20 cellular contexts compared by ENCODE assay signal in genomic region chr12:2961705-2962104, GRCh38. TPM values are rescaled to one million over a fixed set of nuclear protein-coding genes. Genes with fewer than 3 reads are reported as not detected.
DNase-seq lines count a peak whose midpoint lies in the region; ATAC-seq, FAIRE-seq and TF ChIP-seq lines count a peak whose summit lies in the region.
"Had no signal": no experiment of that assay in that cellular context is flagged by ENCODE, and none has a peak within 500 bp of the region (broad histone marks: within the 10 kb centered on the region; RNA-seq: fewer than 3 reads in every experiment).

No MANE protein-coding gene starts in this region.

- TF ChIP-seq POLR2A in HepG2 (IDR thresholded peaks at IDR 0.05; ENCODE audit: insufficient read depth in 1 of 2, low read depth in 2 of 2, low read length in 2 of 2) (no peak), right lobe of liver (IDR thresholded peaks at IDR 0.05) (no peak)

- peak; percentile 40 for FAIRE-seq in HepG2 (lab: Jason Lieb, UNC)
- FAIRE-seq: GM18507 had no signal

- H3K4me1 Mint-ChIP-seq in chondrocyte (ENCODE audit: low read depth) (peaks cover 54% of the 10 kb centered on the region), mesothelial cell of epicardium (peaks cover 42% of the 10 kb centered on the region)
- peaks cover 16% of the 10 kb centered on the region for H3K4me1 Mint-ChIP-seq in CD4-positive, alpha-beta T cell (ENCODE audit: low read depth)

- TF ChIP-seq RAD21 in HepG2 (CRISPR knock-in tag; IDR thresholded peaks at IDR 0.05) = no peak

- intact Hi-C loops in HepG2 (cut with micrococcal nuclease; ENCODE audit: unreplicated experiment) (loop anchor here (5.0 kb wide), 3 partner anchors 69 to 114 kb away; partner anchors contain the start of gene TULP3), right lobe of liver (cut with DNase I) (no loop called here), aorta (cut with DNase I) (loop anchor here in 1 of 2 donors (5.0 kb wide), 1 partner anchor 81 kb away; no protein-coding TSS in a partner anchor)
- intact Hi-C loops in CD4-positive, alpha-beta T cell (cut with DNase I, micrococcal nuclease) = no loop called here

- no peaks in the 10 kb centered on the region for H3K9me3 Mint-ChIP-seq in chondrocyte (ENCODE audit: low read depth)
- no peaks in the 10 kb centered on the region for H3K9me3 Mint-ChIP-seq in mesothelial cell of epicardium
- no peaks in the 10 kb centered on the region for H3K9me3 Mint-ChIP-seq in CD4-positive, alpha-beta T cell
- H3K9me3 Mint-ChIP-seq: T-cell had no signal

- H3K27ac ChIP-seq in HepG2 (ENCODE audit: extremely low read length, insufficient read depth, low read length) (peak overlapping the region; percentile 96), right lobe of liver (no peak overlapping the region), aorta (ENCODE audit: low read depth in 1 of 2, low read length in 2 of 2) (no peak overlapping the region)
- H3K27ac ChIP-seq in CD4-positive, alpha-beta T cell (ENCODE audit: low read depth, low read length) = no peak overlapping the region

- CTCF ChIA-PET in HepG2 (lab: Yijun Ruan, JAX; ENCODE audit: low intra/inter-chr PET ratio, low total read pairs) = no interaction called here
- CTCF ChIA-PET in CD4-positive, alpha-beta T cell (lab: Charles Lee) = no interaction called here

- H3K79me2 ChIP-seq in HepG2 (ENCODE audit: insufficient read depth, low read length) = peaks cover 48% of the 10 kb centered on the region

- TF ChIP-seq CTCF in HepG2 (CRISPR knock-in tag; IDR thresholded peaks at IDR 0.05) (no peak), right lobe of liver (IDR thresholded peaks at IDR 0.05) (no peak), chondrocyte (IDR thresholded peaks at IDR 0.05) (no peak), mesothelial cell of epicardium (IDR thresholded peaks at IDR 0.05; ENCODE audit: unreplicated experiment) (no peak)
- TF ChIP-seq CTCF in CD4-positive, alpha-beta T cell (IDR thresholded peaks at IDR 0.05) = no peak

- in situ Hi-C loops in HepG2 (cut with HindIII; ENCODE audit: extremely low pct_ligation_motif_present, low pct_unique_long_range_greater_than_20kb) = no loop called here

- DNase-seq in HepG2 (ENCODE audit: low spot score) (peak; percentile 61), right lobe of liver (no peak), chondrocyte (ENCODE audit: low spot score) (no peak), mesothelial cell of epicardium (ENCODE audit: low spot score in 2 of 2, unreplicated experiment in 2 of 2) (no peak), HCEC 1CT (no peak), pons (ENCODE audit: low spot score) (no peak), aorta (no peak)
- DNase-seq in CD4-positive, alpha-beta T cell = no peak
- DNase-seq: activated CD4-positive, CD25-positive, alpha-beta regulatory T cell treated with anti-CD3 and anti-CD28 coated beads, Interleukin-2, amount 50 U/mL, for 72 hours; activated CD8-positive, alpha-beta memory T cell treated with anti-CD3 and anti-CD28 coated beads, Interleukin-2, amount 50 U/mL, for 48 hours; central memory CD4-positive, alpha-beta T cell; KG1; kidney glomerular epithelial cell; naive B cell; NCI-H1436 treated with DMSO at 0.1 percent for 48 hours; NCI-H510A; stimulated activated CD4-positive, alpha-beta T cell treated with anti-CD3 and anti-CD28 coated beads, Interleukin-4, amount 100 ng/mL, for 4 hours; T-cell had no signal

- H3K27ac Mint-ChIP-seq in chondrocyte (ENCODE audit: unreplicated experiment) = peak overlapping the region; percentile 93
- H3K27ac Mint-ChIP-seq in mesothelial cell of epicardium = no peak overlapping the region
- no peak overlapping the region for H3K27ac Mint-ChIP-seq in CD4-positive, alpha-beta T cell
- H3K27ac Mint-ChIP-seq: activated naive CD8-positive, alpha-beta T cell; naive B cell; T-cell had no signal

- peaks cover 10% of the 10 kb centered on the region; the same call in 1 of the 2 replicates for H4K20me1 ChIP-seq in HepG2 (ENCODE audit: insufficient read depth, low read length)

- TF ChIP-seq EP300 in HepG2 (IDR thresholded peaks at IDR 0.05; ENCODE audit: low read depth in 2 of 2, low read length in 2 of 2) (no peak), HepG2 (CRISPR knock-in tag; IDR thresholded peaks at IDR 0.05; ENCODE audit: borderline replicate concordance) (no peak)

- H3K4me3 ChIP-seq in HepG2 (replicated peaks in 1 of 3; ENCODE audit: insufficient read depth in 1 of 3, low read depth in 2 of 3, low read length in 3 of 3) (peak overlapping the region; percentile 72 to 79 (median 73)), right lobe of liver (no peak overlapping the region), aorta (ENCODE audit: low read length in 2 of 2) (no peak overlapping the region)

- peaks cover 58% of the 10 kb centered on the region for H3K4me1 ChIP-seq in HepG2 (ENCODE audit: insufficient read depth, low read length)
- H3K4me1 ChIP-seq in right lobe of liver = peaks cover 0 to 7% (median 0%) of the 10 kb centered on the region in 4 donors
- H3K4me1 ChIP-seq in aorta (ENCODE audit: control insufficient read depth in 1 of 2, insufficient read depth in 2 of 2, low read length in 2 of 2) = no peaks in the 10 kb centered on the region

- H3K36me3 Mint-ChIP-seq in chondrocyte (ENCODE audit: low read depth) (peaks cover 2% of the 10 kb centered on the region), mesothelial cell of epicardium (peaks cover 7% of the 10 kb centered on the region)
- no peaks in the 10 kb centered on the region for H3K36me3 Mint-ChIP-seq in CD4-positive, alpha-beta T cell (ENCODE audit: low read depth)
- H3K36me3 Mint-ChIP-seq: activated naive CD8-positive, alpha-beta T cell; naive B cell; T-cell had no signal

- peak overlapping the region; percentile 83 for H3K4me3 Mint-ChIP-seq in chondrocyte (ENCODE audit: unreplicated experiment)
- peak overlapping the region; percentile 63 for H3K4me3 Mint-ChIP-seq in mesothelial cell of epicardium
- no peak overlapping the region for H3K4me3 Mint-ChIP-seq in CD4-positive, alpha-beta T cell

- peak overlapping the region; percentile 80 for H3K9ac ChIP-seq in HepG2 (ENCODE audit: insufficient read depth, low read depth, low read length)

- H3K27me3 Mint-ChIP-seq in chondrocyte (ENCODE audit: low read depth) (no peaks in the 10 kb centered on the region), mesothelial cell of epicardium (ENCODE audit: low read depth) (peaks cover 21% of the 10 kb centered on the region)
- H3K27me3 Mint-ChIP-seq in CD4-positive, alpha-beta T cell = peaks cover 61% of the 10 kb centered on the region

- 5% methylated on average over 5 of the region's 5 CpGs for WGBS in HepG2 (ENCODE audit: low lambda C conversion rate)
- WGBS in right lobe of liver (ENCODE audit: insufficient coverage, low coverage, low lambda C conversion rate, missing lambda C conversion rate) = 40% methylated on average over 4 of the region's 5 CpGs
- WGBS in aorta, 2 donors = 90 to 91% methylated on average over 5 of the region's 5 CpGs

- H3K9me3 ChIP-seq in HepG2 (ENCODE audit: low read length) = no peaks in the 10 kb centered on the region
- H3K9me3 ChIP-seq in right lobe of liver = no peaks in the 10 kb centered on the region
- no peaks in the 10 kb centered on the region for H3K9me3 ChIP-seq in CD4-positive, alpha-beta T cell (ENCODE audit: control insufficient read depth, low read length)
- H3K9me3 ChIP-seq in aorta (ENCODE audit: control insufficient read depth, low read length) = no peaks in the 10 kb centered on the region

- no peak overlapping the region for H2AFZ ChIP-seq in HepG2 (ENCODE audit: low read length)

- H3K27me3 ChIP-seq in HepG2 (ENCODE audit: control insufficient read depth in 1 of 2, insufficient read depth in 2 of 2, low read length in 2 of 2) (no peaks in the 10 kb centered on the region), right lobe of liver (no peaks in the 10 kb centered on the region), aorta (ENCODE audit: control insufficient read depth in 1 of 2, insufficient read depth in 2 of 2, low read length in 1 of 2) (no peaks in the 10 kb centered on the region)
- peaks cover 60% of the 10 kb centered on the region for H3K27me3 ChIP-seq in CD4-positive, alpha-beta T cell (ENCODE audit: control insufficient read depth, insufficient read depth, low read length)

- peaks cover 0 to 4% of the 10 kb centered on the region in 2 experiments; a peak in 1 of 5 replicates for H3K36me3 ChIP-seq in HepG2 (replicated peaks in 1 of 2; ENCODE audit: control insufficient read depth in 1 of 2, insufficient read depth in 2 of 2, low read length in 2 of 2)
- H3K36me3 ChIP-seq in right lobe of liver = no peaks in the 10 kb centered on the region
- no peaks in the 10 kb centered on the region for H3K36me3 ChIP-seq in aorta (ENCODE audit: control insufficient read depth in 1 of 2, insufficient read depth in 2 of 2, low read length in 1 of 2)

- BruUV-seq in HepG2 (replicated peaks; lab: Mats Ljungman, UMichigan) = no TSS peak

- 0 out of 3 replicates have a peak, but pooled peaks have one; percentile 4 for ATAC-seq in HepG2
- ATAC-seq in right lobe of liver = no peak
- ATAC-seq in CD4-positive, alpha-beta T cell (ENCODE audit: poor library complexity) = no peak
- ATAC-seq in aorta (ENCODE audit: low FRiP score) = no peak
- ATAC-seq: T-cell had no signal

- POLR2A ChIA-PET in HepG2 (lab: Yijun Ruan, JAX) = interaction anchor here (1.7 kb wide), 1 partner anchor 11 kb away, joined by 3 read pairs; no protein-coding TSS in a partner anchor
- POLR2A ChIA-PET in CD4-positive, alpha-beta T cell (lab: Charles Lee) = no interaction called here

- peak overlapping the region; percentile 93 for H3K4me2 ChIP-seq in HepG2 (ENCODE audit: low read depth, low read length)

RNA-seq across cellular contexts. Expression of gene TEAD4, which starts 2.5 kb away (rescaled TPM):
- total RNA-seq in HepG2 (2016; rRNA removed; fragmentation: Illumina TruSeq; extraction: Trizol) = 45.0 and 46.3 TPM in 2 replicates
- total RNA-seq in HepG2 (2016; cell fraction: cytosol; rRNA removed; fragmentation: Illumina TruSeq; extraction: Trizol; ENCODE audit: low read depth) = 31.3 and 31.6 TPM in 2 replicates
- 41.0 and 43.4 TPM in 2 replicates for total RNA-seq in HepG2 (2016; cell fraction: insoluble cytoplasmic fraction; rRNA removed; fragmentation: Illumina TruSeq; extraction: Trizol)
- total RNA-seq in HepG2 (2016; cell fraction: membrane; rRNA removed; fragmentation: Illumina TruSeq; extraction: Trizol) = 47.9 and 52.9 TPM in 2 replicates
- 26.7 and 27.0 TPM in 2 replicates for total RNA-seq in HepG2 (2016; cell fraction: nucleus; rRNA removed; fragmentation: Illumina TruSeq; extraction: Trizol)
- polyA plus RNA-seq in HepG2 (2011; rRNA removed) = 65.0 and 69.4 TPM in 2 replicates
- 49.1 and 69.9 TPM in 2 replicates for polyA plus RNA-seq in HepG2 (2011; cell fraction: cytosol; rRNA removed)
- 98.9 and 143 TPM in 2 replicates for polyA plus RNA-seq in HepG2 (2011; cell fraction: nucleus; rRNA removed)
- 44.1 and 49.0 TPM in 2 replicates for polyA plus RNA-seq in HepG2 (2012)
- 52.8 and 61.8 TPM in 2 replicates for polyA plus RNA-seq in HepG2 (2016; cell fraction: cytosol; fragmentation: Illumina TruSeq; extraction: Trizol; ENCODE audit: low read depth)
- polyA plus RNA-seq in HepG2 (2016; cell fraction: insoluble cytoplasmic fraction; fragmentation: Illumina TruSeq; extraction: Trizol; ENCODE audit: low read depth) = 57.1 and 65.3 TPM in 2 replicates
- polyA plus RNA-seq in HepG2 (2016; cell fraction: membrane; fragmentation: Illumina TruSeq; extraction: Trizol; ENCODE audit: low read depth) = 66.9 and 70.7 TPM in 2 replicates
- 60.4 and 66.8 TPM in 2 replicates for polyA plus RNA-seq in HepG2 (2016; cell fraction: nucleus; fragmentation: Illumina TruSeq; extraction: Trizol; ENCODE audit: insufficient read depth, low read depth)
- polyA minus RNA-seq in HepG2 (2011; rRNA and poly(A)+ RNA removed; ENCODE audit: low replicate concordance) = 40.4 and 71.0 TPM in 2 replicates
- polyA minus RNA-seq in HepG2 (2011; cell fraction: cytosol; rRNA and poly(A)+ RNA removed) = 35.9 and 41.1 TPM in 2 replicates
- 26.0 and 28.0 TPM in 2 replicates for polyA minus RNA-seq in HepG2 (2011; cell fraction: nucleus; rRNA and poly(A)+ RNA removed)
- total RNA-seq in right lobe of liver = 1 to 10 TPM in 4 of 6 experiments, under 1 TPM in 2; 0.81 to 8.5 (median 3.0) TPM
- 24.1 to 26.0 TPM (median 24.9 TPM) in 3 replicates for total RNA-seq in chondrocyte
- 32.0 to 39.0 TPM (median 32.3 TPM) in 3 replicates for total RNA-seq in mesothelial cell of epicardium
- not detected for total RNA-seq in CD4-positive, alpha-beta T cell
- total RNA-seq in aorta = 10 to 100 TPM; 27.1 to 29.0 TPM
- 10 to 100 TPM in 1 of 2 donors, 1 to 10 TPM in 1; 8.9 to 13.2 TPM for polyA plus RNA-seq in aorta

Comparison
In these comparisons a context has a peak if more than half of its experiments do, and no peak if none do; other contexts are left out.
1. H3K4me3 ChIP-seq: peak in HepG2 (3 of 3); none in right lobe of liver (0 of 3) and aorta (0 of 2).